8 cellular contexts compared by ENCODE assay signal in the genomic region with DNA sequence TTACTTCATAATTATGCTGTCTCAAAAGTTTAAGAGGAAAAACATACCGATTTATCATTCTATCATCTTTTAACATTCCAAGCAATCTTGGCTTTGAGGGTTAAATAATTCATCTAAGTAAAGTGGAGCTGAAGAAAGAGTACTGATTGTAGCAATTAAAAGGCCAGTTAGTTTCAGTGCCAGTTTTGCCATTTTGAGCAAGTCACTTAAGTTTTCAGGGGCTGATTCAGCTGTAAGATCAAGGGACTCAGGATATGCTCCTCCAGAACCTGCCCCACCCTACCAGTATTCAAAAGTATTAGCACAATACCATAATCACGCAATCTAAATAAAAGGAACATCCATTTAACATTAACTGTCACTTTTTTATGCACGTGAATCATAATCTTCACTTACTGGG. TPM values are rescaled to one million over a fixed set of nuclear protein-coding genes. Genes with fewer than 3 reads are reported as not detected.
DNase-seq lines count a peak whose midpoint lies in the region; ATAC-seq, FAIRE-seq and TF ChIP-seq lines count a peak whose summit lies in the region.

No MANE protein-coding gene starts in this region.

- FAIRE-seq in bronchial epithelial cell (lab: Jason Lieb, UNC), result no peak

- no peak overlapping the region for H3K27ac ChIP-seq in CD8-positive, alpha-beta T cell (ENCODE audit: low read depth, low read length)

- H3K27me3 Mint-ChIP-seq in CD8-positive, alpha-beta T cell (ENCODE audit: low read depth), result no peaks in the 10 kb centered on the region
- H3K27me3 Mint-ChIP-seq in nephron (ENCODE audit: low read depth), result no peaks in the 10 kb centered on the region

- H3K27me3 ChIP-seq in CD8-positive, alpha-beta T cell (ENCODE audit: insufficient read depth, low read length), result no peaks in the 10 kb centered on the region
- H3K27me3 ChIP-seq in bronchial epithelial cell (ENCODE audit: control insufficient read depth, insufficient read depth, low read length), result no peaks in the 10 kb centered on the region

- TF ChIP-seq CTCF in CD8-positive, alpha-beta T cell (IDR thresholded peaks at IDR 0.05), result no peak
- TF ChIP-seq CTCF in LNCaP clone FGC (IDR thresholded peaks at IDR 0.05; ENCODE audit: control insufficient read depth, extremely low read depth, insufficient read depth) (no peak), bronchial epithelial cell (IDR thresholded peaks at IDR 0.05; ENCODE audit: insufficient read depth, low read length, severe bottlenecking) (no peak), nephron (IDR thresholded peaks at IDR 0.05; ENCODE audit: unreplicated experiment in 3 of 3) (no peak), GM20000 (IDR thresholded peaks at IDR 0.05; ENCODE audit: extremely low read depth, missing control alignments) (no peak)

- ATAC-seq in CD8-positive, alpha-beta T cell, result no peak

- no peak overlapping the region for H3K27ac Mint-ChIP-seq in CD8-positive, alpha-beta T cell
- H3K27ac Mint-ChIP-seq in nephron, result peak overlapping the region; percentile 97 to 99 (median 98)

- peaks cover 57% of the 10 kb centered on the region for H3K4me1 Mint-ChIP-seq in CD8-positive, alpha-beta T cell (ENCODE audit: low read depth)
- peaks cover 35% of the 10 kb centered on the region for H3K4me1 Mint-ChIP-seq in nephron

- no peak overlapping the region for H3K4me3 ChIP-seq in CD8-positive, alpha-beta T cell (ENCODE audit: low read depth, low read length)
- peak overlapping the region; percentile 64; the same call in 1 of the 2 replicates for H3K4me3 ChIP-seq in LNCaP clone FGC (ENCODE audit: low read depth, low read length)
- peak overlapping the region; percentile 85 for H3K4me3 ChIP-seq in bronchial epithelial cell (ENCODE audit: low read depth, low read length)

- H3K4me3 Mint-ChIP-seq in CD8-positive, alpha-beta T cell, result peak overlapping the region; percentile 95
- peak overlapping the region; percentile 94 to 97 (median 94) for H3K4me3 Mint-ChIP-seq in nephron

- peaks cover 16% of the 10 kb centered on the region for H3K36me3 ChIP-seq in CD8-positive, alpha-beta T cell (ENCODE audit: insufficient read depth, low read length)
- peaks cover 2% of the 10 kb centered on the region for H3K36me3 ChIP-seq in bronchial epithelial cell (ENCODE audit: control insufficient read depth, insufficient read depth, low read length)

- POLR2A ChIA-PET in CD8-positive, alpha-beta T cell (lab: Charles Lee), result interaction anchor here (0.5 kb wide), 1 partner anchor 44 kb away, joined by 4 read pairs; no protein-coding TSS in a partner anchor

- H3K4me1 ChIP-seq in CD8-positive, alpha-beta T cell (ENCODE audit: insufficient read depth, low read length), result peaks cover 19% of the 10 kb centered on the region

- intact Hi-C loops in CD8-positive, alpha-beta T cell (cut with DNase I, micrococcal nuclease), result loop anchor here (2.0 to 10.0 kb wide), 3 partner anchors 14 to 246 kb away; partner anchors contain the start of gene TAF4B (in 1 of the 2)

- DNase-seq in CD8-positive, alpha-beta T cell, result no peak
- DNase-seq in LNCaP clone FGC (ENCODE audit: low read depth) (no peak), bronchial epithelial cell (ENCODE audit: low read depth) (peak; percentile 12), GM20000 (ENCODE audit: low spot score) (no peak), cerebellar nuclear complex (lab: John Stamatoyannopoulos, UW) (no peak), kidney glomerular epithelial cell (lab: John Stamatoyannopoulos, UW) (no peak), ureter (ENCODE audit: low spot score) (no peak)

- no peaks in the 10 kb centered on the region for H3K9me3 Mint-ChIP-seq in CD8-positive, alpha-beta T cell
- H3K9me3 Mint-ChIP-seq in nephron, result no peaks in the 10 kb centered on the region

- no peaks in the 10 kb centered on the region for H3K9me3 ChIP-seq in CD8-positive, alpha-beta T cell (ENCODE audit: low read length)

- CTCF ChIA-PET in CD8-positive, alpha-beta T cell (lab: Charles Lee), result no interaction called here

- H3K36me3 Mint-ChIP-seq in CD8-positive, alpha-beta T cell, result peaks cover 43% of the 10 kb centered on the region
- peaks cover 35% of the 10 kb centered on the region for H3K36me3 Mint-ChIP-seq in nephron (ENCODE audit: low read depth)

RNA-seq across cellular contexts. Expression of gene SS18, which starts 1.9 kb away (rescaled TPM):
- total RNA-seq in CD8-positive, alpha-beta T cell, result 10 to 100 TPM; 40.4 to 42.1 TPM
- 128 and 134 TPM in 2 replicates for total RNA-seq in bronchial epithelial cell
- total RNA-seq in ureter, result 88.2 TPM

RNA-seq across cellular contexts. Expression of gene PSMA8, which starts 45.2 kb away (rescaled TPM):
- total RNA-seq in CD8-positive, alpha-beta T cell, result under 1 TPM in 1 of 2 experiments, not detected in 1; 0.25 TPM
- total RNA-seq in bronchial epithelial cell, result not detected in 2 replicates
- total RNA-seq in ureter, result not detected
